14 cellular contexts compared by ENCODE assay signal in the genomic region with DNA sequence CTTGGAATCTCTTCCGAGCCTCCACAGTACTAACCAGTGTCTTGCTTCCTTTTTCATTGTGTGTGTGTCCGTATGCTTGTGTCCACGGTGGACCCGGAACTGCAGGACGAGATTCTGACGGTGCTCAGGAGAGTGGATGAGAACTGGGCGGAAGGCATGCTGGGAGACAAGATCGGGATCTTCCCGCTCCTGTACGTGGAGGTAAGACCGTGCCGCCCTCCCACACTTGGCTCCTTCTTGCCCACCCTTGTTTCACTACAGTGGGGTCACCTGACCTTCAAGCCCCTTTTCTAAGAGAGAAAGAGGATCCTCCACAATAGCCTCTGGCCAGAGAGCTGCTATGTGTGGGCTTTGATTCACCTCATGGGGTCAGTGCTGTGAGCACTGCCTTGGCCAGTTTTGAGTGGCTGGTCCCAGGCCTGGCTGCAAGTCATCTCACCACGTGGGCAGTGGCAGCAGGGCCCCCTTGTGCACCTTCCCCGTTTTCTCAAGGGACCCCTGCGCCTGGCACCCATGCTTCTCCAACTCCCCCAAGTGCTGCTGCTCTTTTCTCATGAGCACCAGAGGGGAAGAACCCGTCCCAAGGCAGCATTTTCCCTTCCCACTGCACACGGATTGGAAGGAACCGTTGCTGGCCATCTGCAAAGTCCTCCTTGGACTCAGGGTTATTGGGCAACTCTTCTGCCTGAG.
"Had no signal": no experiment of that assay in that cellular context is flagged by ENCODE, and none has a peak within 500 bp of the region (broad histone marks: within the 10 kb centered on the region; RNA-seq: fewer than 3 reads in every experiment).

No MANE protein-coding gene starts in this region.

- H3K4me1 ChIP-seq: esophagus squamous epithelium, right lobe of liver had no signal

- H3K4me3 ChIP-seq: dorsolateral prefrontal cortex, esophagus squamous epithelium, hepatocyte, psoas muscle, right lobe of liver, upper lobe of left lung had no signal

- H3K9me3 ChIP-seq: esophagus squamous epithelium, psoas muscle, right lobe of liver, upper lobe of left lung had no signal

- H3K27ac ChIP-seq: dorsolateral prefrontal cortex, esophagus squamous epithelium, hepatocyte, psoas muscle, right lobe of liver, upper lobe of left lung had no signal

- ATAC-seq: activated T-helper 17 cell treated with anti-CD3 and anti-CD28 coated beads, Interleukin-2, amount 50 U/mL, for 72 hours; natural killer cell; psoas muscle; right lobe of liver; stimulated activated naive CD8-positive, alpha-beta T cell treated with anti-CD3 and anti-CD28 coated beads, Interleukin-15, Interleukin-2, amounts not matched to agents 100 U/mL and 50 U/mL, for 24 hours; T-helper 17 cell had no signal

- H3K36me3 ChIP-seq: right lobe of liver had no signal

- H3K27me3 ChIP-seq: dorsolateral prefrontal cortex, esophagus squamous epithelium, hepatocyte, right lobe of liver, upper lobe of left lung had no signal

- DNase-seq: activated CD4-positive, alpha-beta T cell treated with anti-CD3 and anti-CD28 coated beads for 4 hours; activated naive CD4-positive, alpha-beta T cell treated with anti-CD3 and anti-CD28 coated beads, Interleukin-2, amount 10 ng/mL, durations not matched to agents 7 days and 5 days; esophagus squamous epithelium; mesenchymal stem cell; natural killer cell; nucleus accumbens; psoas muscle; stimulated activated naive CD8-positive, alpha-beta T cell treated with anti-CD3 and anti-CD28 coated beads, Interleukin-15, Interleukin-2, amounts not matched to agents 100 U/mL and 50 U/mL, for 24 hours; T-helper 17 cell had no signal
